8 cellular contexts compared by ENCODE assay signal in the genomic region with DNA sequence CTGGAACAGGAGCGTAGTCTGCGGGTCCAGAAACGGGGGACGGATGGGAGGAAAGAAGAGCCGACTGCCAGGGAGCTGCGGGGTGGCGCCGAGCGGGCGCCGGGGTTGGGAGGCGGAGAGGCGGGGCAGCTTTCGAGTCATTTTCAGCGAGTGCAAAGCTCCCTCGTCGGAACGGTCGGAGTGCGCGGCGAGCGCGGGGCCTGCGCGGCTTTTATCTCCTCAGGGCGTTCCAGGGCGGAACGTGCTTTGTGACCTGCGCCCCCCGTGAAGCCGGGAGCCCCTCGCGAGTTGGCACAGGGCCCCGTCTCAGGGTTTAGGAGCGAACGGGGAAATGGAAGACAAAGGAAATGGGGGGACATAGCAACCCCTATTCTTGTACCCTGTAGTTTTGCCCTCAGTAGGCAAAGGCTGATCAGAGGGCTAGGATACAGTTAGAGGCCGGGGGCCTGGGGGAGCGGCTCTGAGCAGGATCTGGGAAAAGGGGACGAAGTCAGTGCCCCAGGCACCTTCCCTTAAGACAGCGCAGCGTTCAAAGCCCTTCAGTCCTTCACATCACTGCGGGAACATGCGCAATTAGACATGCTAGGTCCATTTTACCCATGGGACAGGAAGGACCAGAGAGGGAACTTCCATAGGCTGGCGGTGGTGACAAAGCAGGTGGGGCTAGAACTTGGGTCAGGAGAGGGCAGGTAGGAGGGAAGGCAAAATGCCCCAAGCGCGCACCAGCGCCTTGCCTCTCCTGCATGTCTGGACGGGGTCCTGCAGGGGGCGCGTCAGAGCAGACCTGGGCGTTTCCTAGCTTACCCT.
DNase-seq lines count a peak whose midpoint lies in the region; ATAC-seq and TF ChIP-seq lines count a peak whose summit lies in the region.

No MANE protein-coding gene starts in this region.

- H3K9me3 ChIP-seq in DND-41 (ENCODE audit: insufficient read depth, low read length, severe bottlenecking): no peaks in the 10 kb centered on the region
- no peaks in the 10 kb centered on the region for H3K9me3 ChIP-seq in testis

- H3K9me3 Mint-ChIP-seq in nephron: peaks cover 5% of the 10 kb centered on the region

- TF ChIP-seq POLR2A in erythroblast (IDR thresholded peaks at IDR 0.05; ENCODE audit: low read length): no peak
- no peak for TF ChIP-seq POLR2A in testis (IDR thresholded peaks at IDR 0.05)

- H3K36me3 ChIP-seq in DND-41 (ENCODE audit: insufficient read depth, low read length) (no peaks in the 10 kb centered on the region), testis (ENCODE audit: low read depth, missing control alignments) (no peaks in the 10 kb centered on the region)

- peak overlapping the region; percentile 81 to 87 (median 85) for H3K4me3 Mint-ChIP-seq in nephron

- no peak overlapping the region for H3K4me2 ChIP-seq in DND-41 (ENCODE audit: insufficient read depth, low read length)

- no peaks in the 10 kb centered on the region for H3K36me3 Mint-ChIP-seq in nephron (ENCODE audit: low read depth)

- DNase-seq in DND-41: no peak
- peak; percentile 61 for DNase-seq in HK-2 (ENCODE audit: unreplicated experiment)
- DNase-seq in activated CD8-positive, alpha-beta memory T cell treated with anti-CD3 and anti-CD28 coated beads for 24 hours: peak; percentile 83
- peak; percentile 66 to 79 for DNase-seq in erythroblast (lab: John Stamatoyannopoulos, UW)
- peak; percentile 70 for DNase-seq in testis
- no peak for DNase-seq in midbrain (lab: John Stamatoyannopoulos, UW)

- 5 to 6% methylated on average over 50 to 52 of the region's 52 CpGs for WGBS in testis, 2 donors

- H3K27me3 ChIP-seq in DND-41 (ENCODE audit: insufficient read depth, low read length, poor library complexity) (no peaks in the 10 kb centered on the region), testis (no peaks in the 10 kb centered on the region)

- peaks cover 9% of the 10 kb centered on the region for H3K4me1 Mint-ChIP-seq in nephron

- ATAC-seq in DND-41 (ENCODE audit: insufficient read depth, low read depth): no peak
- ATAC-seq in HG03039 (IDR thresholded peaks at IDR 0.05; ENCODE audit: unreplicated experiment): no peak

- H3K9ac ChIP-seq in DND-41 (ENCODE audit: low read depth, low read length): no peak overlapping the region

- H3K4me3 ChIP-seq in DND-41 (ENCODE audit: low read depth in 1 of 2, low read length in 2 of 2): no peak overlapping the region
- H3K4me3 ChIP-seq in testis: peak overlapping the region; percentile 2 to 53

- H3K27me3 Mint-ChIP-seq in nephron (ENCODE audit: low read depth): peaks cover 29% of the 10 kb centered on the region

- TF ChIP-seq CTCF in DND-41 (IDR thresholded peaks at IDR 0.05; ENCODE audit: borderline replicate concordance, extremely low read depth, low read length, poor library complexity, severe bottlenecking): peak; percentile 8
- peak; percentile 55 to 63 (median 63) for TF ChIP-seq CTCF in nephron (IDR thresholded peaks at IDR 0.05; ENCODE audit: unreplicated experiment in 3 of 3)
- TF ChIP-seq CTCF in testis (IDR thresholded peaks at IDR 0.05): peak; percentile 49 to 60 (median 58)

- H3K27ac ChIP-seq in DND-41 (ENCODE audit: low read length) (no peak overlapping the region), testis (no peak overlapping the region)

- peak overlapping the region; percentile 4 to 72 (median 17) for H3K27ac Mint-ChIP-seq in nephron

- no peaks in the 10 kb centered on the region for H3K79me2 ChIP-seq in DND-41 (ENCODE audit: insufficient read depth, low read length)

- H3K4me1 ChIP-seq in DND-41 (ENCODE audit: insufficient read depth, low read length): peaks cover 7% of the 10 kb centered on the region
- peaks cover 10% of the 10 kb centered on the region for H3K4me1 ChIP-seq in testis

- no peak overlapping the region for H2AFZ ChIP-seq in DND-41 (ENCODE audit: low read depth, low read length)

- H4K20me1 ChIP-seq in DND-41 (ENCODE audit: insufficient read depth, low read length): no peaks in the 10 kb centered on the region

- intact Hi-C loops in testis (cut with DNase I; ENCODE audit: low total_unique reads): no loop called here

Comparison
In these comparisons a context has a peak if more than half of its experiments do, and no peak if none do; other contexts are left out.
1. DNase-seq: peak in HK-2 (single experiment), activated CD8-positive, alpha-beta memory T cell treated with anti-CD3 and anti-CD28 coated beads for 24 hours (single experiment), erythroblast (2 of 2) and testis (single experiment); none in DND-41 (single experiment) and midbrain (single experiment).
2. H3K4me3 ChIP-seq: peak in testis (2 of 2); none in DND-41 (0 of 2).
3. CTCF ChIP-seq: peak in every context shown above with its lines; median percentile 63 in nephron; 58 in testis; 8 in DND-41.